1 cellular context compared by ENCODE assay signal in the genomic region with DNA sequence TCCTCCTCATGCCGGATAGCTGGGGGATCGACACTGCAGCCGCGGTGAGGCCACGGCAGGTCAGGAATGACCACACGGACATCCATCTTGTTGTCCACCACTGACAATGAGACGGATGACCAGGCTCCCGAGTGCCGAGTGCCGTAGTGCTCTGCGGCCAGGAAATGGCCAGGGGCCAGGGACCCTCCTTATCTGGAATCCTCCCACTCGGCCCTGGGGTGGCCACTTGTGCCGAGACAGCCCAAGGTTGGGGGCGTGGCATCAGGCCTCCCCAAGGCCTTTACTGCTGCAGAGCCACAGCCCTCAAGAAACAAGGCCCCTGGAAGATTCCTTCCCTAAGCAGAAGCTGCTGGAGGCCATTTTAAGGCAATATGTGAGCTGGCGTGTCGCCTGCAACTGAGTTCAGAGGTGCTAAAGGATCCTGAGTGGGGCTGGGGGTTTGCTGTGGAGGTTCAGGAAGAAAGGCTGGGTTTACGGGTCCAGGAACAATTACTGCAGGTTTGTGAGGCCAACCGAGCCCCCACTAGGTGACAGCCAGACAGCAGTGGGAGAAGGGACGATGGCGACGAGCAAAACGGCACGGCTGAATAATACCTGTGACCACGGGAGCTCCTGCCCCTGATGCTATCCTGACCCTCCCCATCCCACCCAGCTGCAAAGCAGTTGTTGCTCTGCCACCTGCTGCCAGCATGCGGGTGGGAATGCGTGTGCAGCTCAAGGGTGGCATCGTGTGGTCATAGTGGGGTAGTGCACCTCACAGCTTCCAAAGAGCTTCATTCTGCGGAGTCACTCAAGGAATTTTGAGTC.
TF ChIP-seq lines count a peak whose summit lies in the region.

No MANE protein-coding gene starts in this region.

TF ChIP-seq in HepG2, 621 proteins besides CTCF, POLR2A, EP300 and RAD21 (continued from another document and continues in another):
- TF ChIP-seq, protein P1, sequence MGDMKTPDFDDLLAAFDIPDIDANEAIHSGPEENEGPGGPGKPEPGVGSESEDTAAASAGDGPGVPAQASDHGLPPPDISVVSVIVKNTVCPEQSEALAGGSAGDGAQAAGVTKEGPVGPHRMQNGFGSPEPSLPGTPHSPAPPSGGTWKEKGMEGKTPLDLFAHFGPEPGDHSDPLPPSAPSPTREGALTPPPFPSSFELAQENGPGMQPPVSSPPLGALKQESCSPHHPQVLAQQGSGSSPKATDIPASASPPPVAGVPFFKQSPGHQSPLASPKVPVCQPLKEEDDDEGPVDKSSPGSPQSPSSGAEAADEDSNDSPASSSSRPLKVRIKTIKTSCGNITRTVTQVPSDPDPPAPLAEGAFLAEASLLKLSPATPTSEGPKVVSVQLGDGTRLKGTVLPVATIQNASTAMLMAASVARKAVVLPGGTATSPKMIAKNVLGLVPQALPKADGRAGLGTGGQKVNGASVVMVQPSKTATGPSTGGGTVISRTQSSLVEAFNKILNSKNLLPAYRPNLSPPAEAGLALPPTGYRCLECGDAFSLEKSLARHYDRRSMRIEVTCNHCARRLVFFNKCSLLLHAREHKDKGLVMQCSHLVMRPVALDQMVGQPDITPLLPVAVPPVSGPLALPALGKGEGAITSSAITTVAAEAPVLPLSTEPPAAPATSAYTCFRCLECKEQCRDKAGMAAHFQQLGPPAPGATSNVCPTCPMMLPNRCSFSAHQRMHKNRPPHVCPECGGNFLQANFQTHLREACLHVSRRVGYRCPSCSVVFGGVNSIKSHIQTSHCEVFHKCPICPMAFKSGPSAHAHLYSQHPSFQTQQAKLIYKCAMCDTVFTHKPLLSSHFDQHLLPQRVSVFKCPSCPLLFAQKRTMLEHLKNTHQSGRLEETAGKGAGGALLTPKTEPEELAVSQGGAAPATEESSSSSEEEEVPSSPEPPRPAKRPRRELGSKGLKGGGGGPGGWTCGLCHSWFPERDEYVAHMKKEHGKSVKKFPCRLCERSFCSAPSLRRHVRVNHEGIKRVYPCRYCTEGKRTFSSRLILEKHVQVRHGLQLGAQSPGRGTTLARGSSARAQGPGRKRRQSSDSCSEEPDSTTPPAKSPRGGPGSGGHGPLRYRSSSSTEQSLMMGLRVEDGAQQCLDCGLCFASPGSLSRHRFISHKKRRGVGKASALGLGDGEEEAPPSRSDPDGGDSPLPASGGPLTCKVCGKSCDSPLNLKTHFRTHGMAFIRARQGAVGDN (CRISPR knock-in tag; IDR thresholded peaks at IDR 0.05) = peak; percentile 47; the same call in 1 of the 2 replicates
- TF ChIP-seq NFIB (CRISPR knock-in tag; IDR thresholded peaks at IDR 0.05; ENCODE audit: borderline replicate concordance) = no peak
- TF ChIP-seq, protein P2, sequence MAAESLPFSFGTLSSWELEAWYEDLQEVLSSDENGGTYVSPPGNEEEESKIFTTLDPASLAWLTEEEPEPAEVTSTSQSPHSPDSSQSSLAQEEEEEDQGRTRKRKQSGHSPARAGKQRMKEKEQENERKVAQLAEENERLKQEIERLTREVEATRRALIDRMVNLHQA (CRISPR knock-in tag; IDR thresholded peaks at IDR 0.05) = no peak
- TF ChIP-seq GFI1 (CRISPR knock-in tag; IDR thresholded peaks at IDR 0.05; ENCODE audit: borderline replicate concordance) = no peak
- 0 out of 2 replicates have a peak, but pooled peaks have one; percentile 25 for TF ChIP-seq THAP11 (CRISPR knock-in tag; IDR thresholded peaks at IDR 0.05)
- TF ChIP-seq GABPA (IDR thresholded peaks at IDR 0.05; ENCODE audit: low read depth, low read length) = no peak
- no peak for TF ChIP-seq GABPA (CRISPR knock-in tag; IDR thresholded peaks at IDR 0.05; ENCODE audit: low read depth)
- no peak for TF ChIP-seq RXRA (CRISPR knock-in tag; IDR thresholded peaks at IDR 0.05)
- no peak for TF ChIP-seq BRCA1 (CRISPR knock-in tag; IDR thresholded peaks at IDR 0.05)
- TF ChIP-seq ZNF709 (CRISPR knock-in tag; IDR thresholded peaks at IDR 0.05) = no peak
- TF ChIP-seq, protein P3, sequence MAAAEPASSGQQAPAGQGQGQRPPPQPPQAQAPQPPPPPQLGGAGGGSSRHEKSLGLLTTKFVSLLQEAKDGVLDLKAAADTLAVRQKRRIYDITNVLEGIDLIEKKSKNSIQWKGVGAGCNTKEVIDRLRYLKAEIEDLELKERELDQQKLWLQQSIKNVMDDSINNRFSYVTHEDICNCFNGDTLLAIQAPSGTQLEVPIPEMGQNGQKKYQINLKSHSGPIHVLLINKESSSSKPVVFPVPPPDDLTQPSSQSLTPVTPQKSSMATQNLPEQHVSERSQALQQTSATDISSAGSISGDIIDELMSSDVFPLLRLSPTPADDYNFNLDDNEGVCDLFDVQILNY (CRISPR knock-in tag; conservative IDR thresholded peaks at IDR 0.05) = no peak
- 0 out of 2 replicates have a peak, but pooled peaks have one; percentile 58 for TF ChIP-seq IRF2 (CRISPR knock-in tag; IDR thresholded peaks at IDR 0.05)
- TF ChIP-seq ZNF234 (CRISPR knock-in tag; conservative IDR thresholded peaks at IDR 0.05) = no peak
- TF ChIP-seq RBAK (CRISPR knock-in tag; IDR thresholded peaks at IDR 0.05) = no peak
- no peak for TF ChIP-seq HNRNPH1 (optimal IDR thresholded peaks at IDR 0.05; ENCODE audit: low read depth, low read length)
- 0 out of 2 replicates have a peak, but pooled peaks have one; percentile 13 for TF ChIP-seq HCFC1 (IDR thresholded peaks at IDR 0.05; ENCODE audit: low read depth, low read length)
- TF ChIP-seq CBX2 (IDR thresholded peaks at IDR 0.05; ENCODE audit: low read depth, low read length) = no peak
- no peak for TF ChIP-seq CBX2 (CRISPR knock-in tag; IDR thresholded peaks at IDR 0.05; ENCODE audit: low read depth)
- no peak for TF ChIP-seq TARDBP (CRISPR knock-in tag; IDR thresholded peaks at IDR 0.05)
- TF ChIP-seq MTF1 (CRISPR knock-in tag; IDR thresholded peaks at IDR 0.05) = no peak
- peak; percentile 20; the same call in 1 of the 2 replicates for TF ChIP-seq SIN3B (IDR thresholded peaks at IDR 0.05; ENCODE audit: low read length)
- TF ChIP-seq JUND (CRISPR knock-in tag; IDR thresholded peaks at IDR 0.05) = no peak
- TF ChIP-seq GTF2F1 (IDR thresholded peaks at IDR 0.05; ENCODE audit: low read length) = 0 out of 2 replicates have a peak, but pooled peaks have one; percentile 29
- peak; percentile 68; the same call in 1 of the 2 replicates for TF ChIP-seq NFE2 (CRISPR knock-in tag; IDR thresholded peaks at IDR 0.05)
- no peak for TF ChIP-seq RCOR2 (CRISPR knock-in tag; IDR thresholded peaks at IDR 0.05)
- no peak for TF ChIP-seq ZFP36 (IDR thresholded peaks at IDR 0.05; ENCODE audit: borderline replicate concordance, low read depth, low read length, partially characterized antibody)
- TF ChIP-seq, protein P4, sequence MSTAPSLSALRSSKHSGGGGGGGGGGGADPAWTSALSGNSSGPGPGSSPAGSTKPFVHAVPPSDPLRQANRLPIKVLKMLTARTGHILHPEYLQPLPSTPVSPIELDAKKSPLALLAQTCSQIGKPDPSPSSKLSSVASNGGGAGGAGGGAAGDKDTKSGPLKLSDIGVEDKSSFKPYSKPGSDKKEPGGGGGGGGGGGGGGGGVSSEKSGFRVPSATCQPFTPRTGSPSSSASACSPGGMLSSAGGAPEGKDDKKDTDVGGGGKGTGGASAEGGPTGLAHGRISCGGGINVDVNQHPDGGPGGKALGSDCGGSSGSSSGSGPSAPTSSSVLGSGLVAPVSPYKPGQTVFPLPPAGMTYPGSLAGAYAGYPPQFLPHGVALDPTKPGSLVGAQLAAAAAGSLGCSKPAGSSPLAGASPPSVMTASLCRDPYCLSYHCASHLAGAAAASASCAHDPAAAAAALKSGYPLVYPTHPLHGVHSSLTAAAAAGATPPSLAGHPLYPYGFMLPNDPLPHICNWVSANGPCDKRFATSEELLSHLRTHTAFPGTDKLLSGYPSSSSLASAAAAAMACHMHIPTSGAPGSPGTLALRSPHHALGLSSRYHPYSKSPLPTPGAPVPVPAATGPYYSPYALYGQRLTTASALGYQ (CRISPR knock-in tag; IDR thresholded peaks at IDR 0.05) = no peak
- TF ChIP-seq, protein P5, sequence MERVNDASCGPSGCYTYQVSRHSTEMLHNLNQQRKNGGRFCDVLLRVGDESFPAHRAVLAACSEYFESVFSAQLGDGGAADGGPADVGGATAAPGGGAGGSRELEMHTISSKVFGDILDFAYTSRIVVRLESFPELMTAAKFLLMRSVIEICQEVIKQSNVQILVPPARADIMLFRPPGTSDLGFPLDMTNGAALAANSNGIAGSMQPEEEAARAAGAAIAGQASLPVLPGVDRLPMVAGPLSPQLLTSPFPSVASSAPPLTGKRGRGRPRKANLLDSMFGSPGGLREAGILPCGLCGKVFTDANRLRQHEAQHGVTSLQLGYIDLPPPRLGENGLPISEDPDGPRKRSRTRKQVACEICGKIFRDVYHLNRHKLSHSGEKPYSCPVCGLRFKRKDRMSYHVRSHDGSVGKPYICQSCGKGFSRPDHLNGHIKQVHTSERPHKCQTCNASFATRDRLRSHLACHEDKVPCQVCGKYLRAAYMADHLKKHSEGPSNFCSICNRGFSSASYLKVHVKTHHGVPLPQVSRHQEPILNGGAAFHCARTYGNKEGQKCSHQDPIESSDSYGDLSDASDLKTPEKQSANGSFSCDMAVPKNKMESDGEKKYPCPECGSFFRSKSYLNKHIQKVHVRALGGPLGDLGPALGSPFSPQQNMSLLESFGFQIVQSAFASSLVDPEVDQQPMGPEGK (CRISPR knock-in tag; IDR thresholded peaks at IDR 0.05) = peak; percentile 55
- no peak for TF ChIP-seq ZNF12 (CRISPR knock-in tag; IDR thresholded peaks at IDR 0.05)
- TF ChIP-seq, protein P6, sequence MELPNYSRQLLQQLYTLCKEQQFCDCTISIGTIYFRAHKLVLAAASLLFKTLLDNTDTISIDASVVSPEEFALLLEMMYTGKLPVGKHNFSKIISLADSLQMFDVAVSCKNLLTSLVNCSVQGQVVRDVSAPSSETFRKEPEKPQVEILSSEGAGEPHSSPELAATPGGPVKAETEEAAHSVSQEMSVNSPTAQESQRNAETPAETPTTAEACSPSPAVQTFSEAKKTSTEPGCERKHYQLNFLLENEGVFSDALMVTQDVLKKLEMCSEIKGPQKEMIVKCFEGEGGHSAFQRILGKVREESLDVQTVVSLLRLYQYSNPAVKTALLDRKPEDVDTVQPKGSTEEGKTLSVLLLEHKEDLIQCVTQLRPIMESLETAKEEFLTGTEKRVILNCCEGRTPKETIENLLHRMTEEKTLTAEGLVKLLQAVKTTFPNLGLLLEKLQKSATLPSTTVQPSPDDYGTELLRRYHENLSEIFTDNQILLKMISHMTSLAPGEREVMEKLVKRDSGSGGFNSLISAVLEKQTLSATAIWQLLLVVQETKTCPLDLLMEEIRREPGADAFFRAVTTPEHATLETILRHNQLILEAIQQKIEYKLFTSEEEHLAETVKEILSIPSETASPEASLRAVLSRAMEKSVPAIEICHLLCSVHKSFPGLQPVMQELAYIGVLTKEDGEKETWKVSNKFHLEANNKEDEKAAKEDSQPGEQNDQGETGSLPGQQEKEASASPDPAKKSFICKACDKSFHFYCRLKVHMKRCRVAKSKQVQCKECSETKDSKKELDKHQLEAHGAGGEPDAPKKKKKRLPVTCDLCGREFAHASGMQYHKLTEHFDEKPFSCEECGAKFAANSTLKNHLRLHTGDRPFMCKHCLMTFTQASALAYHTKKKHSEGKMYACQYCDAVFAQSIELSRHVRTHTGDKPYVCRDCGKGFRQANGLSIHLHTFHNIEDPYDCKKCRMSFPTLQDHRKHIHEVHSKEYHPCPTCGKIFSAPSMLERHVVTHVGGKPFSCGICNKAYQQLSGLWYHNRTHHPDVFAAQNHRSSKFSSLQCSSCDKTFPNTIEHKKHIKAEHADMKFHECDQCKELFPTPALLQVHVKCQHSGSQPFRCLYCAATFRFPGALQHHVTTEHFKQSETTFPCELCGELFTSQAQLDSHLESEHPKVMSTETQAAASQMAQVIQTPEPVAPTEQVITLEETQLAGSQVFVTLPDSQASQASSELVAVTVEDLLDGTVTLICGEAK (IDR thresholded peaks at IDR 0.05) = no peak
- TF ChIP-seq, protein P6 (CRISPR knock-in tag; IDR thresholded peaks at IDR 0.05) = no peak
- no peak for TF ChIP-seq GATAD1 (CRISPR knock-in tag; IDR thresholded peaks at IDR 0.05)
- TF ChIP-seq SMAD1 (CRISPR knock-in tag; IDR thresholded peaks at IDR 0.05; ENCODE audit: borderline replicate concordance, low read depth) = no peak
- TF ChIP-seq, protein P7, sequence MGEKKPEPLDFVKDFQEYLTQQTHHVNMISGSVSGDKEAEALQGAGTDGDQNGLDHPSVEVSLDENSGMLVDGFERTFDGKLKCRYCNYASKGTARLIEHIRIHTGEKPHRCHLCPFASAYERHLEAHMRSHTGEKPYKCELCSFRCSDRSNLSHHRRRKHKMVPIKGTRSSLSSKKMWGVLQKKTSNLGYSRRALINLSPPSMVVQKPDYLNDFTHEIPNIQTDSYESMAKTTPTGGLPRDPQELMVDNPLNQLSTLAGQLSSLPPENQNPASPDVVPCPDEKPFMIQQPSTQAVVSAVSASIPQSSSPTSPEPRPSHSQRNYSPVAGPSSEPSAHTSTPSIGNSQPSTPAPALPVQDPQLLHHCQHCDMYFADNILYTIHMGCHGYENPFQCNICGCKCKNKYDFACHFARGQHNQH (CRISPR knock-in tag; IDR thresholded peaks at IDR 0.05) = peak; percentile 47; the same call in 1 of the 2 replicates
- TF ChIP-seq ZNF17 (CRISPR knock-in tag; IDR thresholded peaks at IDR 0.05) = no peak
- peak; percentile 46; the same call in 1 of the 2 replicates for TF ChIP-seq REPIN1 (CRISPR knock-in tag; IDR thresholded peaks at IDR 0.05; ENCODE audit: borderline replicate concordance, low read depth)
- no peak for TF ChIP-seq ZNF329 (CRISPR knock-in tag; IDR thresholded peaks at IDR 0.05; ENCODE audit: low read depth)
- TF ChIP-seq SCMH1 (CRISPR knock-in tag; IDR thresholded peaks at IDR 0.05; ENCODE audit: borderline replicate concordance) = no peak
- no peak for TF ChIP-seq NR2C2 (CRISPR knock-in tag; IDR thresholded peaks at IDR 0.05; ENCODE audit: borderline replicate concordance)
- TF ChIP-seq ZNF143 (CRISPR knock-in tag; IDR thresholded peaks at IDR 0.05) = no peak
- TF ChIP-seq NRL (CRISPR knock-in tag; IDR thresholded peaks at IDR 0.05; ENCODE audit: borderline replicate concordance) = no peak
